In the genomic region with DNA sequence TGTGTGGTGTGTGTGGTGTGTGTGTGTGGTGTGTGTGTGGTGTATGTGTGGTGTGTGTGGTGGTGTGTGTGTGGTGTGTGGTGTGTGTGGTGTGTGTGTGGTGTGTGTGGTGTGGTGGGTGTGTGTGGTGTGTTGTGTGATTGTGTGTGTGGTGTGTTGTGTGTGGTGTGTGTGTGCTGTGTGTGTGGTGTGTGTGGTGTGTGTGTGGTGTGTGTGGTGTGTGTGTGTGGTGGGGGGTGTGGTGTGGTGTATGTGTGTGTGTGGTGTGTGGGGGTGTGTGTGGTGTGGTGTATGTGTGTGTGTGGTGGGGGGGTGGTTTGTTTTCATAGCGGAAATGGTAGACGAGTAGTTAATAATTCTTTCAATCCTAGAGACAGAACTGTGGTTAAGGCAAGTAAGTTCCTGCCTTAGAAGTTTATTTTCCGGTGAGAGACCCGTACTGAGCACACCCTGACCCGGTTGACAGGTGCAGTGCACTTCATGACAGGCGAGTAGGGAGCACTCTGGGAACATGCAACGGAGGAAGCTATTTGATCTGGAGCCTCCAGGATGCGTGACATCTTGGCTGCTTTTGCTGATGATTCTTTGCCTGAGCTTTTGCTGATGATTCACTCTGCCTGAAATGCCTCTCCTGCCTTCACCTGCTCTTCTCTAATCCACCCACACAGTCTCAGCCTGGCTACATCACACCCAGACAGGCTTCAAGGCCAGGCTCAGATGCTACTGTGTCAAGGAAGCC, we compare ENCODE assay signal across 7 cellular contexts. TPM values are rescaled to one million over a fixed set of nuclear protein-coding genes. Genes with fewer than 3 reads are reported as not detected.
DNase-seq lines count a peak whose midpoint lies in the region; ATAC-seq and TF ChIP-seq lines count a peak whose summit lies in the region.

No MANE protein-coding gene starts in this region.

- intact Hi-C loops in ovary (cut with DNase I), result no loop called here
- intact Hi-C loops in OCI-LY7 (cut with micrococcal nuclease; ENCODE audit: unreplicated experiment), result no loop called here

- H3K79me2 ChIP-seq in parathyroid adenoma (no peaks in the 10 kb centered on the region), OCI-LY7 (ENCODE audit: insufficient read depth, low read depth, low read length) (no peaks in the 10 kb centered on the region)

- peak; percentile 42 to 52 for DNase-seq in activated T-cell treated with anti-CD3 and anti-CD28 coated beads, Interleukin-2, amount 50 U/mL, for 48 hours
- no peak for DNase-seq in NCI-H2227 treated with DMSO at 0.1 percent for 48 hours (lab: John Stamatoyannopoulos, UW)
- DNase-seq in ovary, result no peak
- DNase-seq in OCI-LY7 (ENCODE audit: low spot score), result no peak

- BruUV-seq in OCI-LY7 (replicated peaks; lab: Mats Ljungman, UMichigan), result no TSS peak

- no peak for TF ChIP-seq CTCF in parathyroid adenoma (IDR thresholded peaks at IDR 0.05)
- no peak for TF ChIP-seq CTCF in ovary (IDR thresholded peaks at IDR 0.05)
- no peak for TF ChIP-seq CTCF in OCI-LY7 (conservative IDR thresholded peaks at IDR 0.05; ENCODE audit: low read length)

- H3K9me3 ChIP-seq in parathyroid adenoma (ENCODE audit: control insufficient read depth, low read length) (no peaks in the 10 kb centered on the region), ovary (no peaks in the 10 kb centered on the region), OCI-LY7 (ENCODE audit: low read length) (no peaks in the 10 kb centered on the region)

- WGBS in ovary, 3 donors, result 30 to 36% (median 33%) methylated on average over 8 of the region's 8 CpGs

- H3K27me3 ChIP-seq in parathyroid adenoma (ENCODE audit: control insufficient read depth, insufficient read depth, low read length), result no peaks in the 10 kb centered on the region
- H3K27me3 ChIP-seq in ovary, result no peaks in the 10 kb centered on the region

- TF ChIP-seq EP300 in ovary (IDR thresholded peaks at IDR 0.05), result no peak

- no peaks in the 10 kb centered on the region for H3K9me2 ChIP-seq in OCI-LY7 (ENCODE audit: insufficient read depth, low read length)

- no peaks in the 10 kb centered on the region for H3K4me1 ChIP-seq in parathyroid adenoma
- H3K4me1 ChIP-seq in ovary (ENCODE audit: insufficient read depth), result no peaks in the 10 kb centered on the region
- no peaks in the 10 kb centered on the region for H3K4me1 ChIP-seq in OCI-LY7 (ENCODE audit: insufficient read depth, low read length, poor library complexity, severe bottlenecking)

- no peak for TF ChIP-seq POLR2A in ovary (IDR thresholded peaks at IDR 0.05)

- H3K27ac ChIP-seq in parathyroid adenoma (no peak overlapping the region), ovary (no peak overlapping the region), OCI-LY7 (ENCODE audit: low read depth, low read length, poor library complexity, severe bottlenecking) (no peak overlapping the region)

- peak overlapping the region; percentile 34 for H2AFZ ChIP-seq in parathyroid adenoma
- no peak overlapping the region for H2AFZ ChIP-seq in OCI-LY7 (ENCODE audit: low read length)

- H3K36me3 ChIP-seq in parathyroid adenoma (ENCODE audit: control insufficient read depth, insufficient read depth, low read length) (no peaks in the 10 kb centered on the region), ovary (no peaks in the 10 kb centered on the region), OCI-LY7 (ENCODE audit: insufficient read depth, low read length) (no peaks in the 10 kb centered on the region)

- CTCF ChIA-PET in OCI-LY7 (lab: Charles Lee; ENCODE audit: unreplicated experiment), result no interaction called here

- no peak overlapping the region for H3K9ac ChIP-seq in parathyroid adenoma

- no peak overlapping the region for H3K4me2 ChIP-seq in parathyroid adenoma (ENCODE audit: low read length)
- H3K4me2 ChIP-seq in OCI-LY7 (ENCODE audit: low read length), result no peak overlapping the region

- H4K20me1 ChIP-seq in OCI-LY7 (ENCODE audit: insufficient read depth, low read length), result no peaks in the 10 kb centered on the region

- POLR2A ChIA-PET in OCI-LY7 (lab: Charles Lee), result interaction anchor here (0.7 kb wide), 1 partner anchor 65 kb away, joined by 3 read pairs; no protein-coding TSS in a partner anchor

- no peak overlapping the region for H3K4me3 ChIP-seq in parathyroid adenoma (ENCODE audit: low read depth, low read length)
- H3K4me3 ChIP-seq in ovary, result no peak overlapping the region
- no peak overlapping the region for H3K4me3 ChIP-seq in OCI-LY7 (ENCODE audit: low read depth, low read length, poor library complexity, severe bottlenecking)

- ATAC-seq in GM19397 (IDR thresholded peaks at IDR 0.05; ENCODE audit: unreplicated experiment) (peak; percentile 78), HG03280 (IDR thresholded peaks at IDR 0.05; ENCODE audit: unreplicated experiment) (peak; percentile 46)

RNA-seq across cellular contexts. Expression of a gene that starts 21.7 kb away (rescaled TPM):
- total RNA-seq in ovary (under 1 TPM in 6 of 7 donors, not detected in 1; 0.03 to 0.74 (median 0.38) TPM), OCI-LY7 (2022) (not detected in 2 replicates)
- polyA plus RNA-seq in ovary, result under 1 TPM; 0.01 to 0.03 TPM
- not detected in 2 replicates for total RNA-seq in OCI-LY7 (2014; rRNA removed; shearing (Covaris generic))

Comparison
In these comparisons a context has a peak if more than half of its experiments do, and no peak if none do; other contexts are left out.
1. DNase-seq: peak in activated T-cell treated with anti-CD3 and anti-CD28 coated beads, Interleukin-2, amount 50 U/mL, for 48 hours (2 of 2); none in NCI-H2227 treated with DMSO at 0.1 percent for 48 hours (single experiment), ovary (0 of 5) and OCI-LY7 (single experiment).